Comparison of ENCODE assay signal across 16 cellular contexts in genomic region chr6:39037707-39038106, GRCh38. TPM values are rescaled to one million over a fixed set of nuclear protein-coding genes. Genes with fewer than 3 reads are reported as not detected.
"Had no signal": no experiment of that assay in that cellular context is flagged by ENCODE, and none has a peak within 500 bp of the region (broad histone marks: within the 10 kb centered on the region; RNA-seq: fewer than 3 reads in every experiment).

No MANE protein-coding gene starts in this region.

- H3K27ac ChIP-seq: cardiac muscle cell, gastrocnemius medialis, neural progenitor cell, parathyroid adenoma, tibial nerve had no signal

- DNase-seq: activated CD4-positive, alpha-beta T cell treated with anti-CD3 and anti-CD28 coated beads for 48 hours; activated CD8-positive, alpha-beta memory T cell treated with anti-CD3 and anti-CD28 coated beads, Interleukin-2, amount 50 U/mL, for 48 hours; activated CD8-positive, alpha-beta T cell treated with anti-CD3 and anti-CD28 coated beads, Interleukin-2, amount 10 ng/mL, durations not matched to agents 7 days and 5 days; activated naive CD4-positive, alpha-beta T cell treated with anti-CD3 and anti-CD28 coated beads for 36 hours; gastrocnemius medialis; kidney had no signal

- H3K36me3 ChIP-seq: cardiac muscle cell, gastrocnemius medialis, neural progenitor cell, tibial nerve had no signal

- H3K4me3 ChIP-seq: cardiac muscle cell, gastrocnemius medialis, neural progenitor cell, skin epidermis, tibial nerve had no signal

- H3K4me1 ChIP-seq: gastrocnemius medialis, parathyroid adenoma, tibial nerve had no signal

- H3K9me3 ChIP-seq: gastrocnemius medialis had no signal

- ATAC-seq: activated CD8-positive, alpha-beta T cell treated with anti-CD3 and anti-CD28 coated beads, Interleukin-2, amount 10 ng/mL, durations not matched to agents 7 days and 5 days; gastrocnemius medialis; WTC11 had no signal

RNA-seq across cellular contexts. Expression of gene GLP1R, which starts 10.9 kb away (rescaled TPM):
- total RNA-seq: activated CD8-positive, alpha-beta T cell treated with anti-CD3 and anti-CD28 coated beads, Interleukin-2, amount 10 ng/mL, durations not matched to agents 7 days and 5 days; endothelial cell of umbilical vein; gastrocnemius medialis; liver; mesenteric fat pad; renal cortical epithelial cell had no signal
- polyA plus RNA-seq: endothelial cell of umbilical vein, liver had no signal
